ENCODE assay signal across 1 cellular context in genomic region chr4:83284161-83285021, GRCh38.
TF ChIP-seq lines count a peak whose summit lies in the region.

Gene COQ2, minus strand, starts transcription at chr4:83284798. Its CDS starts 34 bp downstream, at chr4:83284764.

TF ChIP-seq in K562, 482 proteins besides CTCF, POLR2A, EP300 and RAD21 (continued from another document and continues in another):
- TF ChIP-seq ZNF592 (IDR thresholded peaks at IDR 0.05) (peak; percentile 84), CC2D1A (IDR thresholded peaks at IDR 0.05) (no peak), ARID3B (CRISPR knock-in tag; IDR thresholded peaks at IDR 0.05; ENCODE audit: borderline replicate concordance) (no peak), ZNF143 (CRISPR knock-in tag; IDR thresholded peaks at IDR 0.05) (no peak), PHB (CRISPR knock-in tag; IDR thresholded peaks at IDR 0.05) (no peak), DLX4 (CRISPR knock-in tag; IDR thresholded peaks at IDR 0.05) (no peak), ZNF655 (CRISPR knock-in tag; IDR thresholded peaks at IDR 0.05) (no peak), THRA (IDR thresholded peaks at IDR 0.05) (peak; percentile 54; the same call in 1 of the 2 replicates), ZNF512 (tag; IDR thresholded peaks at IDR 0.05) (no peak), ZNF133 (CRISPR knock-in tag; IDR thresholded peaks at IDR 0.05) (no peak), ARID4B (CRISPR knock-in tag; IDR thresholded peaks at IDR 0.05) (peak; percentile 94), ETS1 (conservative IDR thresholded peaks at IDR 0.05; ENCODE audit: control insufficient read depth, low read depth, low read length) (no peak; the same call in 1 of the 2 replicates), DPF2 (IDR thresholded peaks at IDR 0.05) (no peak), HOMEZ (CRISPR knock-in tag; IDR thresholded peaks at IDR 0.05) (no peak), ATF7 (IDR thresholded peaks at IDR 0.05) (peak; percentile 98), KAT2B (IDR thresholded peaks at IDR 0.05; ENCODE audit: low read depth, low read length) (no peak), THAP7 (CRISPR knock-in tag; IDR thresholded peaks at IDR 0.05) (no peak), RNF219 (CRISPR knock-in tag; IDR thresholded peaks at IDR 0.05) (no peak), RBM15 (IDR thresholded peaks at IDR 0.05; ENCODE audit: insufficient read depth, low read length) (no peak), BCLAF1 (IDR thresholded peaks at IDR 0.05; ENCODE audit: borderline replicate concordance in 1 of 2, control insufficient read depth in 1 of 2, low read depth in 2 of 2, low read length in 1 of 2) (no peak), SIRT6 (IDR thresholded peaks at IDR 0.05; ENCODE audit: low read depth, low read length) (no peak), RBM39 (optimal IDR thresholded peaks at IDR 0.05; ENCODE audit: low read depth, low read length) (no peak)
